In genomic region chr17:38322156-38322779, GRCh38 we compare ENCODE assay signal across 8 cellular contexts. TPM values are rescaled to one million over a fixed set of nuclear protein-coding genes. Genes with fewer than 3 reads are reported as not detected.
A peak's percentile ranks its signal among the peaks of the same experiment; 100 is the strongest.
DNase-seq lines count a peak whose midpoint lies in the region; ATAC-seq, FAIRE-seq and TF ChIP-seq lines count a peak whose summit lies in the region.

No MANE protein-coding gene starts in this region.

- no peak overlapping the region for H2AFZ ChIP-seq in OCI-LY7 (ENCODE audit: low read length)

- TF ChIP-seq CTCF in AG04449 (IDR thresholded peaks at IDR 0.05; ENCODE audit: insufficient read depth, low read length, missing control alignments) (peak; percentile 77), OCI-LY7 (conservative IDR thresholded peaks at IDR 0.05; ENCODE audit: low read length) (peak; percentile 59), fibroblast of pulmonary artery (IDR thresholded peaks at IDR 0.05; ENCODE audit: low read length, missing control alignments) (peak; percentile 63), ovary (IDR thresholded peaks at IDR 0.05) (peak in 2 of 3 donors; percentile 25 to 59), upper lobe of right lung (IDR thresholded peaks at IDR 0.05) (peak; percentile 83)

- H3K27ac ChIP-seq in OCI-LY7 (ENCODE audit: low read depth, low read length, poor library complexity, severe bottlenecking), result peak overlapping the region; percentile 17
- H3K27ac ChIP-seq in ovary, result no peak overlapping the region
- H3K27ac ChIP-seq in upper lobe of right lung, result no peak overlapping the region

- intact Hi-C loops in OCI-LY7 (cut with micrococcal nuclease; ENCODE audit: unreplicated experiment), result no loop called here
- intact Hi-C loops in ovary (cut with DNase I), result no loop called here
- intact Hi-C loops in upper lobe of right lung (cut with DNase I), result no loop called here

- H3K36me3 ChIP-seq in OCI-LY7 (ENCODE audit: insufficient read depth, low read length) (peaks cover 37% of the 10 kb centered on the region), ovary (no peaks in the 10 kb centered on the region), upper lobe of right lung (peaks cover 42% of the 10 kb centered on the region)

- H3K9me2 ChIP-seq in OCI-LY7 (ENCODE audit: insufficient read depth, low read length), result no peaks in the 10 kb centered on the region

- ATAC-seq in activated T-cell treated with anti-CD3 and anti-CD28 coated beads, Interleukin-2, amount 50 U/mL, for 4 hours, result peak; percentile 85 to 87
- peak; percentile 79 for ATAC-seq in upper lobe of right lung
- ATAC-seq in GM21723 (IDR thresholded peaks at IDR 0.05; ENCODE audit: unreplicated experiment), result no peak

- no peak overlapping the region for H3K4me3 Mint-ChIP-seq in activated T-cell treated with anti-CD3 and anti-CD28 coated beads, Interleukin-2, amount 50 U/mL, for 4 hours

- BruUV-seq in OCI-LY7 (replicated peaks; lab: Mats Ljungman, UMichigan), result no TSS peak

- no peak for TF ChIP-seq EP300 in ovary (IDR thresholded peaks at IDR 0.05)

- POLR2A ChIA-PET in AG04449 (lab: Yijun Ruan, JAX) (no interaction called here), OCI-LY7 (lab: Charles Lee) (no interaction called here)

- no peaks in the 10 kb centered on the region for H3K9me3 Mint-ChIP-seq in activated T-cell treated with anti-CD3 and anti-CD28 coated beads, Interleukin-2, amount 50 U/mL, for 4 hours

- CTCF ChIA-PET in AG04449 (lab: Yijun Ruan, JAX) (interaction anchor here (0.8 to 11.8 kb wide), 19 partner anchors 10 to 346 kb away, joined by 3 to 140 read pairs (median 5); partner anchors contain the start of gene SOCS7), OCI-LY7 (lab: Charles Lee; ENCODE audit: unreplicated experiment) (interaction anchor here (1.0 kb wide), 2 partner anchors 11 to 13 kb away, joined by 3 to 5 read pairs; no protein-coding TSS in a partner anchor)

- TF ChIP-seq POLR2A in GM12891 (IDR thresholded peaks at IDR 0.05; ENCODE audit: low read depth, low read length) (no peak), ovary (IDR thresholded peaks at IDR 0.05) (no peak)

- no peak overlapping the region for H3K4me3 ChIP-seq in AG04449 (ENCODE audit: low read depth, low read length)
- no peak overlapping the region for H3K4me3 ChIP-seq in OCI-LY7 (ENCODE audit: low read depth, low read length, poor library complexity, severe bottlenecking)
- H3K4me3 ChIP-seq in fibroblast of pulmonary artery (replicated peaks; ENCODE audit: low read depth, low read length), result no peak overlapping the region
- H3K4me3 ChIP-seq in ovary, result no peak overlapping the region
- no peak overlapping the region for H3K4me3 ChIP-seq in upper lobe of right lung

- peaks cover 50% of the 10 kb centered on the region for H3K4me1 ChIP-seq in OCI-LY7 (ENCODE audit: insufficient read depth, low read length, poor library complexity, severe bottlenecking)
- no peaks in the 10 kb centered on the region for H3K4me1 ChIP-seq in ovary (ENCODE audit: insufficient read depth)
- peaks cover 8% of the 10 kb centered on the region for H3K4me1 ChIP-seq in upper lobe of right lung

- DNase-seq in AG04449 (ENCODE audit: low read depth, low spot score) (no peak), GM12891 (ENCODE audit: insufficient read length, low spot score) (peak; percentile 68), OCI-LY7 (ENCODE audit: low spot score) (peak; percentile 76), fibroblast of pulmonary artery (ENCODE audit: low read depth) (peak; percentile 64), ovary (peak; percentile 45 to 76 (median 64)), upper lobe of right lung (peak; percentile 84)
- peak; percentile 72 for DNase-seq in activated T-cell treated with anti-CD3 and anti-CD28 coated beads, Interleukin-2, amount 50 U/mL, for 4 hours

- H3K4me1 Mint-ChIP-seq in activated T-cell treated with anti-CD3 and anti-CD28 coated beads, Interleukin-2, amount 50 U/mL, for 4 hours (ENCODE audit: low read depth), result no peaks in the 10 kb centered on the region

- peaks cover 14% of the 10 kb centered on the region for H3K36me3 Mint-ChIP-seq in activated T-cell treated with anti-CD3 and anti-CD28 coated beads, Interleukin-2, amount 50 U/mL, for 4 hours (ENCODE audit: insufficient read depth)

- H3K9me3 ChIP-seq in OCI-LY7 (ENCODE audit: low read length) (no peaks in the 10 kb centered on the region), ovary (no peaks in the 10 kb centered on the region), upper lobe of right lung (no peaks in the 10 kb centered on the region)

- no peak for FAIRE-seq in GM12891 (lab: Jason Lieb, UNC)

- H3K4me2 ChIP-seq in OCI-LY7 (ENCODE audit: low read length), result no peak overlapping the region

- WGBS in ovary, 3 donors, result 21 to 25% (median 21%) methylated on average over 8 of the region's 8 CpGs

- H3K27me3 ChIP-seq in ovary (no peaks in the 10 kb centered on the region), upper lobe of right lung (no peaks in the 10 kb centered on the region)

- no peaks in the 10 kb centered on the region for H3K27me3 Mint-ChIP-seq in activated T-cell treated with anti-CD3 and anti-CD28 coated beads, Interleukin-2, amount 50 U/mL, for 4 hours (ENCODE audit: low read depth)

- no peaks in the 10 kb centered on the region for H4K20me1 ChIP-seq in OCI-LY7 (ENCODE audit: insufficient read depth, low read length)

- no peaks in the 10 kb centered on the region for H3K79me2 ChIP-seq in OCI-LY7 (ENCODE audit: insufficient read depth, low read depth, low read length)

TF ChIP-seq in GM12891, 5 proteins besides CTCF, POLR2A, EP300 and RAD21:
- TF ChIP-seq POU2F2 (IDR thresholded peaks at IDR 0.05; ENCODE audit: low read depth, low read length) (no peak), PAX5 (IDR thresholded peaks at IDR 0.05; ENCODE audit: insufficient read depth, low read length, severe bottlenecking) (no peak), POLR2AphosphoS5 (IDR thresholded peaks at IDR 0.05; ENCODE audit: low read depth, low read length) (no peak), TAF1 (IDR thresholded peaks at IDR 0.05; ENCODE audit: low read depth, low read length) (no peak), SPI1 (IDR thresholded peaks at IDR 0.05; ENCODE audit: low read depth, low read length) (no peak)
TF ChIP-seq in GM12891: peak in this region for 0.

RNA-seq across cellular contexts. Expression of gene GPR179, which starts 21.5 kb away (rescaled TPM):
- polyA plus RNA-seq in GM12891 (2012; ENCODE audit: low read depth, missing spikeins), result 0.04 TPM
- 0.21 and 0.32 TPM in 2 replicates for total RNA-seq in OCI-LY7 (2014; rRNA removed; shearing (Covaris generic))
- total RNA-seq in OCI-LY7 (2022) (0.06 and 1.1 TPM in 2 replicates), ovary (under 1 TPM in 6 of 7 donors, not detected in 1; 0.05 to 0.15 (median 0.12) TPM), upper lobe of right lung (0.35 TPM)
- total RNA-seq in activated T-cell treated with anti-CD3 and anti-CD28 coated beads, Interleukin-2, amount 50 U/mL, for 4 hours, result under 1 TPM in 2 of 3 donors, not detected in 1; 0.03 TPM
- polyA plus RNA-seq in ovary, result under 1 TPM; 0.02 to 0.08 TPM

RNA-seq across cellular contexts. Expression of gene MRPL45, which starts 25.3 kb away (rescaled TPM):
- 43.5 TPM for polyA plus RNA-seq in GM12891 (2012; ENCODE audit: low read depth, missing spikeins)
- 29.5 and 29.6 TPM in 2 replicates for total RNA-seq in OCI-LY7 (2014; rRNA removed; shearing (Covaris generic))
- total RNA-seq in OCI-LY7 (2022) (41.5 and 45.1 TPM in 2 replicates), ovary (10 to 100 TPM; 24.5 to 40.8 (median 33.8) TPM), upper lobe of right lung (25.7 TPM)
- total RNA-seq in activated T-cell treated with anti-CD3 and anti-CD28 coated beads, Interleukin-2, amount 50 U/mL, for 4 hours, result 10 to 100 TPM; 55.6 to 56.5 (median 55.9) TPM
- polyA plus RNA-seq in ovary, result 10 to 100 TPM; 40.6 to 74.5 TPM

RNA-seq across cellular contexts. Expression of gene SOCS7, which starts 29.4 kb away (rescaled TPM):
- polyA plus RNA-seq in GM12891 (2012; ENCODE audit: low read depth, missing spikeins), result 5.3 TPM
- total RNA-seq in OCI-LY7 (2014; rRNA removed; shearing (Covaris generic)), result 27.0 and 36.1 TPM in 2 replicates
- total RNA-seq in OCI-LY7 (2022) (39.1 and 44.9 TPM in 2 replicates), ovary (10 to 100 TPM; 12.8 to 23.8 (median 21.1) TPM), upper lobe of right lung (23.7 TPM)
- total RNA-seq in activated T-cell treated with anti-CD3 and anti-CD28 coated beads, Interleukin-2, amount 50 U/mL, for 4 hours, result 10 to 100 TPM; 32.2 to 33.2 (median 32.8) TPM
- 10 to 100 TPM in 1 of 2 donors, 1 to 10 TPM in 1; 8.9 to 11.2 TPM for polyA plus RNA-seq in ovary
